ENCODE assay signal across 25 cellular contexts in genomic region chr2:98419977-98420725, GRCh38.
"Had no signal": no experiment of that assay in that cellular context is flagged by ENCODE, and none has a peak within 500 bp of the region (broad histone marks: within the 10 kb centered on the region; RNA-seq: fewer than 3 reads in every experiment).

No MANE protein-coding gene starts in this region.

- DNase-seq: activated CD4-positive, alpha-beta T cell treated with anti-CD3 and anti-CD28 coated beads, Interleukin-2, amount 10 ng/mL, durations not matched to agents 7 days and 5 days; activated CD4-positive, CD25-positive, alpha-beta regulatory T cell treated with anti-CD3 and anti-CD28 coated beads, Interleukin-2, amount 50 U/mL, for 72 hours; activated CD8-positive, alpha-beta memory T cell treated with anti-CD3 and anti-CD28 coated beads, Interleukin-2, amount 10 ng/mL, durations not matched to agents 7 days and 5 days; activated CD8-positive, alpha-beta T cell treated with anti-CD3 and anti-CD28 coated beads for 36 hours; activated gamma-delta T cell; activated naive CD4-positive, alpha-beta T cell treated with anti-CD3 and anti-CD28 coated beads, Interleukin-2, amount 50 U/mL, for 16 hours; activated T-cell treated with anti-CD3 and anti-CD28 coated beads for 4 hours; anterior cingulate cortex; central memory CD4-positive, alpha-beta T cell; dorsolateral prefrontal cortex; effector memory CD8-positive, alpha-beta T cell; foreskin keratinocyte; hypothalamus; left cardiac atrium; naive thymus-derived CD4-positive, alpha-beta T cell; occipital lobe; stimulated activated CD4-positive, alpha-beta T cell treated with anti-CD3 and anti-CD28 coated beads, Interleukin-4, amount 100 ng/mL, for 4 hours; stimulated activated naive CD8-positive, alpha-beta T cell treated with anti-CD3 and anti-CD28 coated beads, Interleukin-15, Interleukin-2, amounts not matched to agents 100 U/mL and 50 U/mL, for 24 hours; T-cell; upper lobe of left lung; WERI-Rb-1 had no signal

- H3K4me1 ChIP-seq: foreskin keratinocyte, upper lobe of left lung had no signal

- ATAC-seq: activated CD8-positive, alpha-beta memory T cell treated with anti-CD3 and anti-CD28 coated beads, Interleukin-2, amount 10 ng/mL, durations not matched to agents 7 days and 5 days; activated CD8-positive, alpha-beta T cell treated with anti-CD3 and anti-CD28 coated beads for 36 hours; effector memory CD8-positive, alpha-beta T cell; foreskin keratinocyte; naive thymus-derived CD4-positive, alpha-beta T cell; stimulated activated naive CD8-positive, alpha-beta T cell treated with anti-CD3 and anti-CD28 coated beads, Interleukin-15, Interleukin-2, amounts not matched to agents 100 U/mL and 50 U/mL, for 24 hours; T-cell had no signal

- H3K27ac Mint-ChIP-seq: activated CD8-positive, alpha-beta memory T cell treated with anti-CD3 and anti-CD28 coated beads, Interleukin-2, amount 10 ng/mL, durations not matched to agents 7 days and 5 days; activated CD8-positive, alpha-beta T cell treated with anti-CD3 and anti-CD28 coated beads for 36 hours; brain; naive thymus-derived CD4-positive, alpha-beta T cell; T-cell; T-helper 2 cell treated with Interferon-gamma antibody and Interleukin-4, amounts not matched to agents 5 μg/mL and 100 μg/mL, for 36 hours had no signal

- H3K27me3 ChIP-seq: dorsolateral prefrontal cortex, foreskin keratinocyte, upper lobe of left lung had no signal

- H3K4me3 Mint-ChIP-seq: activated CD4-positive, alpha-beta T cell treated with anti-CD3 and anti-CD28 coated beads, Interleukin-2, amount 10 ng/mL, durations not matched to agents 7 days and 5 days; activated CD8-positive, alpha-beta memory T cell treated with anti-CD3 and anti-CD28 coated beads, Interleukin-2, amount 10 ng/mL, durations not matched to agents 7 days and 5 days; activated CD8-positive, alpha-beta T cell treated with anti-CD3 and anti-CD28 coated beads for 36 hours; brain; effector memory CD8-positive, alpha-beta T cell; naive thymus-derived CD4-positive, alpha-beta T cell; neural crest cell; T-cell; T-helper 2 cell treated with Interferon-gamma antibody and Interleukin-4, amounts not matched to agents 5 μg/mL and 100 μg/mL, for 36 hours had no signal

- H3K27me3 Mint-ChIP-seq: activated CD8-positive, alpha-beta memory T cell treated with anti-CD3 and anti-CD28 coated beads, Interleukin-2, amount 10 ng/mL, durations not matched to agents 7 days and 5 days; activated CD8-positive, alpha-beta T cell treated with anti-CD3 and anti-CD28 coated beads for 36 hours; effector memory CD8-positive, alpha-beta T cell; T-cell had no signal

- H3K4me3 ChIP-seq: dorsolateral prefrontal cortex, lung, upper lobe of left lung had no signal

- H3K4me1 Mint-ChIP-seq: activated CD4-positive, alpha-beta T cell treated with anti-CD3 and anti-CD28 coated beads, Interleukin-2, amount 10 ng/mL, durations not matched to agents 7 days and 5 days; neural crest cell; T-cell had no signal

- H3K36me3 ChIP-seq: upper lobe of left lung, WERI-Rb-1 had no signal

- H3K27ac ChIP-seq: dorsolateral prefrontal cortex, foreskin keratinocyte, upper lobe of left lung, WERI-Rb-1 had no signal
